ENCODE assay signal across 14 cellular contexts in the genomic region with DNA sequence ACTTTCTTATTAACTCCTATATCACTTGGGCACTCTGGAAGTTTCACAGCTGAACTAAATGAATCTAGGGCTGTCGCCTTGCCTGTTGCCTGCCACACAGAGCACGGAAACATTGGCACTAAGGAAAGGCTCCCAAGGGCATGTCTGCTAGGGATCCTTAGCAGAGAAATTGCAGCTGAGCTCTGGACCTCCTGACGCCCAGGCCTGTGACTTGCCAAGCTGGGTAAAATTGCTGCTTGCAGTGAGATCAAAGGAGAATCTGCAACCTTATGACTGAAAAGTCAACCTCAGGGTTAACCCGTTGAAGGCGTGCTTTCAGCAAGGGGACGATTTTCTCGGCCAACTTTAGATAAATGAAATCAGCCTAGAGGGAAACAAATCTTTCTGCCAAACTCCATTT.
DNase-seq lines count a peak whose midpoint lies in the region; ATAC-seq and TF ChIP-seq lines count a peak whose summit lies in the region.
"Had no signal": no experiment of that assay in that cellular context is flagged by ENCODE, and none has a peak within 500 bp of the region (broad histone marks: within the 10 kb centered on the region; RNA-seq: fewer than 3 reads in every experiment).

No MANE protein-coding gene starts in this region.

- H3K9me2 ChIP-seq in SK-N-SH = no peaks in the 10 kb centered on the region

- H3K4me2 ChIP-seq in SK-N-SH = no peak overlapping the region

- peaks cover 9 to 33% (median 16%) of the 10 kb centered on the region in 4 donors for H3K4me1 Mint-ChIP-seq in CD4-positive, CD25-positive, alpha-beta regulatory T cell
- H3K4me1 Mint-ChIP-seq: activated B cell treated with CpG ODN at 0.5 μM for 24 hours had no signal

- no peaks in the 10 kb centered on the region for H3K79me2 ChIP-seq in SK-N-SH (ENCODE audit: insufficient read depth)

- peak overlapping the region; percentile 61 for H3K4me3 ChIP-seq in CD4-positive, CD25-positive, alpha-beta regulatory T cell (ENCODE audit: low read depth, low read length)
- H3K4me3 ChIP-seq in SK-N-SH (ENCODE audit: low read depth in 2 of 2, low read length in 1 of 2) = no peak overlapping the region
- H3K4me3 ChIP-seq: cardiac muscle cell, Peyer's patch had no signal

- H3K4me1 ChIP-seq in CD4-positive, CD25-positive, alpha-beta regulatory T cell (ENCODE audit: control insufficient read depth, insufficient read depth, low read length, poor library complexity, severe bottlenecking) = peaks cover 36% of the 10 kb centered on the region
- peaks cover 0 to 7% of the 10 kb centered on the region in 2 experiments; a peak in 1 of 4 replicates for H3K4me1 ChIP-seq in SK-N-SH (ENCODE audit: control insufficient read depth in 1 of 2, insufficient read depth in 2 of 2, low read depth in 1 of 2, low read length in 1 of 2)

- H3K27ac ChIP-seq in CD4-positive, CD25-positive, alpha-beta regulatory T cell (ENCODE audit: insufficient read depth, low read length, poor library complexity, severe bottlenecking) = peak overlapping the region; percentile 72
- H3K27ac ChIP-seq in RWPE1 = no peak overlapping the region
- no peak overlapping the region for H3K27ac ChIP-seq in SK-N-SH (ENCODE audit: low read depth in 2 of 2, low read length in 1 of 2)
- H3K27ac ChIP-seq: cardiac muscle cell had no signal

- ATAC-seq in CD4-positive, CD25-positive, alpha-beta regulatory T cell (ENCODE audit: low read depth in 2 of 2) = peak; percentile 56 to 62
- ATAC-seq in sciatic nerve (peak; percentile 36), GM21723 (IDR thresholded peaks at IDR 0.05; ENCODE audit: unreplicated experiment) (no peak)

- CTCF ChIA-PET in RWPE1 (lab: Yijun Ruan, JAX) = interaction anchor here (1.4 kb wide), 1 partner anchor 15 kb away, joined by 4 read pairs; no protein-coding TSS in a partner anchor
- CTCF ChIA-PET in SK-N-SH (lab: Yijun Ruan, JAX) = no interaction called here

- no peak overlapping the region for H3K9ac ChIP-seq in SK-N-SH

- H3K9me3 Mint-ChIP-seq in CD4-positive, CD25-positive, alpha-beta regulatory T cell = peaks cover 0 to 7% (median 2%) of the 10 kb centered on the region in 7 donors

- no peaks in the 10 kb centered on the region for H3K9me3 ChIP-seq in CD4-positive, CD25-positive, alpha-beta regulatory T cell (ENCODE audit: control insufficient read depth in 2 of 2, low read length in 2 of 2)
- H3K9me3 ChIP-seq in SK-N-SH = no peaks in the 10 kb centered on the region
- H3K9me3 ChIP-seq: Peyer's patch had no signal

- no peak overlapping the region for H3K4me3 Mint-ChIP-seq in CD4-positive, CD25-positive, alpha-beta regulatory T cell
- H3K4me3 Mint-ChIP-seq: activated B cell treated with CpG ODN at 0.5 μM for 24 hours had no signal

- WGBS in SK-N-SH (ENCODE audit: low lambda C conversion rate) = 27% methylated on average over 7 of the region's 7 CpGs

- TF ChIP-seq EP300 in SK-N-SH (IDR thresholded peaks at IDR 0.05; ENCODE audit: borderline replicate concordance in 1 of 2, low read depth in 1 of 2, low read length in 1 of 2) = no peak

- H3K36me3 ChIP-seq in CD4-positive, CD25-positive, alpha-beta regulatory T cell (ENCODE audit: control insufficient read depth, insufficient read depth, low read length) = no peaks in the 10 kb centered on the region
- no peaks in the 10 kb centered on the region for H3K36me3 ChIP-seq in SK-N-SH (replicated peaks in 1 of 2; ENCODE audit: control insufficient read depth in 1 of 2, insufficient read depth in 2 of 2, low read length in 1 of 2)
- H3K36me3 ChIP-seq: cardiac muscle cell, Peyer's patch had no signal

- POLR2A ChIA-PET in RWPE1 (lab: Yijun Ruan, JAX; ENCODE audit: low non-redundant PET) (no interaction called here), SK-N-SH (lab: Yijun Ruan, JAX) (no interaction called here)

- H4K20me1 ChIP-seq in SK-N-SH (ENCODE audit: insufficient read depth) = no peaks in the 10 kb centered on the region

- no peaks in the 10 kb centered on the region for H3K27me3 ChIP-seq in CD4-positive, CD25-positive, alpha-beta regulatory T cell (ENCODE audit: control insufficient read depth, insufficient read depth, low read length)
- H3K27me3 ChIP-seq in SK-N-SH (ENCODE audit: insufficient read depth) = no peaks in the 10 kb centered on the region
- H3K27me3 ChIP-seq: cardiac muscle cell, Peyer's patch had no signal

- TF ChIP-seq CTCF in RWPE1 (conservative IDR thresholded peaks at IDR 0.05; ENCODE audit: low read depth) (no peak), SK-N-SH (IDR thresholded peaks at IDR 0.05) (no peak)

- intact Hi-C loops in sciatic nerve (cut with DNase I) = no loop called here

- no peak overlapping the region for H2AFZ ChIP-seq in SK-N-SH (ENCODE audit: low read depth)

- H3K27me3 Mint-ChIP-seq in CD4-positive, CD25-positive, alpha-beta regulatory T cell = no peaks in the 10 kb centered on the region
- H3K27me3 Mint-ChIP-seq: activated B cell treated with CpG ODN at 0.5 μM for 24 hours had no signal

- H3K36me3 Mint-ChIP-seq in CD4-positive, CD25-positive, alpha-beta regulatory T cell = peaks cover 5% of the 10 kb centered on the region

- H3K27ac Mint-ChIP-seq in CD4-positive, CD25-positive, alpha-beta regulatory T cell = peak overlapping the region in 1 of 3 donors; percentile 91
- H3K27ac Mint-ChIP-seq: activated B cell treated with CpG ODN at 0.5 μM for 24 hours had no signal

- peak in 2 of 3 donors; percentile 65 to 71 for DNase-seq in CD4-positive, CD25-positive, alpha-beta regulatory T cell
- DNase-seq in activated CD4-positive, alpha-beta T cell treated with anti-CD3 and anti-CD28 coated beads for 1 hour = peak; percentile 19
- DNase-seq in activated naive CD4-positive, alpha-beta T cell treated with anti-CD3 and anti-CD28 coated beads, Interleukin-2, amount 50 U/mL, for 16 hours = peak; percentile 53
- no peak for DNase-seq in sciatic nerve (ENCODE audit: low spot score)
- DNase-seq in NCI-H1092 treated with DMSO at 0.1 percent for 48 hours (lab: John Stamatoyannopoulos, UW) = no peak
- no peak for DNase-seq in RWPE1 (ENCODE audit: low spot score)
- DNase-seq in SK-N-SH = no peak
- DNase-seq: activated B cell treated with CpG ODN at 0.5 μM for 24 hours, kidney glomerular epithelial cell, NCI-H2171 treated with DMSO at 0.1 percent for 48 hours, occipital lobe had no signal

- no peak for TF ChIP-seq RAD21 in SK-N-SH (IDR thresholded peaks at IDR 0.05; ENCODE audit: low read length)

- H3F3A ChIP-seq in SK-N-SH (replicated peaks; ENCODE audit: insufficient read depth) = no peaks in the 10 kb centered on the region

TF ChIP-seq in SK-N-SH, 30 proteins besides CTCF, POLR2A, EP300 and RAD21 (continues in another document):
- no peak for TF ChIP-seq NRF1 (IDR thresholded peaks at IDR 0.05; ENCODE audit: low read depth, low read length)
- no peak for TF ChIP-seq TEAD4 (IDR thresholded peaks at IDR 0.05; ENCODE audit: borderline replicate concordance, insufficient read depth)
- TF ChIP-seq EZH2phosphoT487 (IDR thresholded peaks at IDR 0.05; ENCODE audit: borderline replicate concordance, low read depth) = no peak
- TF ChIP-seq, protein P1, sequence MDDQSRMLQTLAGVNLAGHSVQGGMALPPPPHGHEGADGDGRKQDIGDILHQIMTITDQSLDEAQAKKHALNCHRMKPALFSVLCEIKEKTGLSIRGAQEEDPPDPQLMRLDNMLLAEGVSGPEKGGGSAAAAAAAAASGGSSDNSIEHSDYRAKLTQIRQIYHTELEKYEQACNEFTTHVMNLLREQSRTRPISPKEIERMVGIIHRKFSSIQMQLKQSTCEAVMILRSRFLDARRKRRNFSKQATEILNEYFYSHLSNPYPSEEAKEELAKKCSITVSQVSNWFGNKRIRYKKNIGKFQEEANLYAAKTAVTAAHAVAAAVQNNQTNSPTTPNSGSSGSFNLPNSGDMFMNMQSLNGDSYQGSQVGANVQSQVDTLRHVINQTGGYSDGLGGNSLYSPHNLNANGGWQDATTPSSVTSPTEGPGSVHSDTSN (IDR thresholded peaks at IDR 0.05) = no peak
- TF ChIP-seq MXI1 (IDR thresholded peaks at IDR 0.05; ENCODE audit: low read depth, low read length) = no peak
- no peak for TF ChIP-seq CHD2 (IDR thresholded peaks at IDR 0.05; ENCODE audit: low read length, partially characterized antibody)
- TF ChIP-seq FOXM1 (IDR thresholded peaks at IDR 0.05; ENCODE audit: low read depth) = no peak
- TF ChIP-seq RCOR1 (IDR thresholded peaks at IDR 0.05; ENCODE audit: low read length) = no peak
- no peak for TF ChIP-seq YY1 (IDR thresholded peaks at IDR 0.05; ENCODE audit: low read depth)
- no peak for TF ChIP-seq GABPA (IDR thresholded peaks at IDR 0.05; ENCODE audit: low read depth)
- no peak for TF ChIP-seq MAX (IDR thresholded peaks at IDR 0.05; ENCODE audit: low read depth)
- no peak for TF ChIP-seq SIN3A (IDR thresholded peaks at IDR 0.05; ENCODE audit: borderline replicate concordance, low read depth, low read length)
- TF ChIP-seq GATA2 (CRISPR knock-in tag; IDR thresholded peaks at IDR 0.05) = no peak
- TF ChIP-seq TCF12 (IDR thresholded peaks at IDR 0.05) = no peak
- TF ChIP-seq, protein P2, sequence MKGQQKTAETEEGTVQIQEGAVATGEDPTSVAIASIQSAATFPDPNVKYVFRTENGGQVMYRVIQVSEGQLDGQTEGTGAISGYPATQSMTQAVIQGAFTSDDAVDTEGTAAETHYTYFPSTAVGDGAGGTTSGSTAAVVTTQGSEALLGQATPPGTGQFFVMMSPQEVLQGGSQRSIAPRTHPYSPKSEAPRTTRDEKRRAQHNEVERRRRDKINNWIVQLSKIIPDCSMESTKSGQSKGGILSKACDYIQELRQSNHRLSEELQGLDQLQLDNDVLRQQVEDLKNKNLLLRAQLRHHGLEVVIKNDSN (IDR thresholded peaks at IDR 0.05; ENCODE audit: borderline replicate concordance, low read depth) = no peak
- no peak for TF ChIP-seq POLR2AphosphoS5 (IDR thresholded peaks at IDR 0.05; ENCODE audit: low read depth, low read length)

Comparison
In these comparisons a context has a peak if more than half of its experiments do, and no peak if none do; other contexts are left out.
1. DNase-seq: peak in CD4-positive, CD25-positive, alpha-beta regulatory T cell (2 of 3), activated CD4-positive, alpha-beta T cell treated with anti-CD3 and anti-CD28 coated beads for 1 hour (single experiment) and activated naive CD4-positive, alpha-beta T cell treated with anti-CD3 and anti-CD28 coated beads, Interleukin-2, amount 50 U/mL, for 16 hours (single experiment); none in sciatic nerve (single experiment), NCI-H1092 treated with DMSO at 0.1 percent for 48 hours (single experiment), RWPE1 (single experiment) and SK-N-SH (single experiment).